Comparison of ENCODE assay signal across 8 cellular contexts in the genomic region with DNA sequence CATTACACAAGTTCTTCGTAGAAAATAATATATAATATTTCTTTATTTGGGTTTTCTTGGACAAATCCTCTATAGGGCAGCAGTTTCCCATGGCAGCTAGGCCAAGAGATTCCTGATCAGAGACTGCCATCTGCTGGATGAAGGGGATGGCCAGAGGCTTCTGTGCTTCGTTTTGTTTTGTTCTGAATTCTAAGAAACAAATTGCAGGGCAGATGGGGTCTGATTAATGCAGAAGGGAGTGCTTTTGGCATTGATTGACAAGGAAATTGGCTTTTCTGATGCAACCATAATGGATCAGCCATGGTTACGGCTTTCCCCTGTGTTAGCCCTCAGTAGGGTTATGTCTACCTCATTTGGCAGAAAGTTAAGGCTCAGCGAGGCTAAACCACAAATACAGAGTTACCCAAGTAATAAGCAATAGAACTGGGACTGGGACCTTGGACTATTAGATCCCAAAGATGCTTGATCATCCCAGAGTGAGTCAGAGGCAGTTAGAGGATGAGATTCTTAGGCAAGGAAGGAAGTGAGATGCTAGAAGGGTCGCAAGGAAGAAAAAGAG.
DNase-seq lines count a peak whose midpoint lies in the region; ATAC-seq, FAIRE-seq and TF ChIP-seq lines count a peak whose summit lies in the region.

No MANE protein-coding gene starts in this region.

- FAIRE-seq in A549 (lab: Jason Lieb, UNC) (no peak), urothelium cell line (lab: Jason Lieb, UNC) (no peak)

- POLR2A ChIA-PET in A549 (lab: Yijun Ruan, JAX) = no interaction called here

- H3K27me3 ChIP-seq in colonic mucosa = no peaks in the 10 kb centered on the region
- H3K27me3 ChIP-seq in lower lobe of right lung (ENCODE audit: low read depth) = no peaks in the 10 kb centered on the region

- TF ChIP-seq POLR2A in A549 (IDR thresholded peaks at IDR 0.05; ENCODE audit: low read length) = no peak

- 25% methylated on average over 5 of the region's 5 CpGs for WGBS in A549 (ENCODE audit: missing lambda C conversion rate)

- CTCF ChIA-PET in A549 (lab: Yijun Ruan, JAX) = interaction anchor here (0.6 to 15.6 kb wide), 36 partner anchors 8 to 1530 kb away, joined by 3 to 242 read pairs (median 4); partner anchors contain the start of genes IGFBP1 and IGFBP3

- H3K9me3 ChIP-seq in A549 = peaks cover 15% of the 10 kb centered on the region
- no peaks in the 10 kb centered on the region for H3K9me3 ChIP-seq in colonic mucosa
- H3K9me3 ChIP-seq in lower lobe of right lung = no peaks in the 10 kb centered on the region

- intact Hi-C loops in colonic mucosa (cut with DNase I) = loop anchor here (2.0 kb wide), 1 partner anchor 1264 kb away; no protein-coding TSS in a partner anchor
- intact Hi-C loops in lower lobe of right lung (cut with DNase I) = loop anchor here (10.0 kb wide), 1 partner anchor 1266 kb away; no protein-coding TSS in a partner anchor

- H3K4me3 ChIP-seq in A549 = no peak overlapping the region
- H3K4me3 ChIP-seq in colonic mucosa = no peak overlapping the region
- H3K4me3 ChIP-seq in lower lobe of right lung = no peak overlapping the region

- TF ChIP-seq CTCF in A549 (IDR thresholded peaks at IDR 0.05) (peak; percentile 96), GM10266 (IDR thresholded peaks at IDR 0.05; ENCODE audit: control insufficient read depth, insufficient read depth, low read depth, missing control alignments) (peak; percentile 74), colonic mucosa (IDR thresholded peaks at IDR 0.05) (peak; percentile 80), lower lobe of right lung (IDR thresholded peaks at IDR 0.05) (peak; percentile 82)

- peak; percentile 96 for TF ChIP-seq RAD21 in A549 (conservative IDR thresholded peaks at IDR 0.05 in 1 of 2, IDR thresholded peaks at IDR 0.05 in 1 of 2)

- no peak for TF ChIP-seq EP300 in A549 (IDR thresholded peaks at IDR 0.05)

- H3K9ac ChIP-seq in colonic mucosa (ENCODE audit: low read depth in 2 of 2, low read length in 2 of 2) = no peak overlapping the region

- H3K27ac ChIP-seq in A549 (peak overlapping the region; percentile 32 to 72; a peak in 4 of 6 replicates), colonic mucosa (no peak overlapping the region), lower lobe of right lung (no peak overlapping the region)

- ATAC-seq in A549 = peak; percentile 89 to 96
- ATAC-seq in HG03196 (IDR thresholded peaks at IDR 0.05; ENCODE audit: unreplicated experiment) = peak; percentile 61
- peak; percentile 64 to 83 for ATAC-seq in lower lobe of right lung
- no peak for ATAC-seq in HG02973 (IDR thresholded peaks at IDR 0.05; ENCODE audit: unreplicated experiment)

- no peak overlapping the region for H3K4me2 ChIP-seq in A549

- no peaks in the 10 kb centered on the region for H3K36me3 ChIP-seq in colonic mucosa
- no peaks in the 10 kb centered on the region for H3K36me3 ChIP-seq in lower lobe of right lung

- H3K4me1 ChIP-seq in A549 (peaks cover 6% of the 10 kb centered on the region; the same call in 2 of the 3 replicates), colonic mucosa (no peaks in the 10 kb centered on the region), lower lobe of right lung (peaks cover 8% of the 10 kb centered on the region)

- peak; percentile 55 to 66 for DNase-seq in A549 (ENCODE audit: low read depth in 1 of 2, low spot score in 1 of 2)
- peak; percentile 30 for DNase-seq in GM10266 (ENCODE audit: extremely low spot score)
- DNase-seq in NCI-H82 treated with DMSO at 0.1 percent for 48 hours (lab: John Stamatoyannopoulos, UW; ENCODE audit: unreplicated experiment) = peak; percentile 84
- peak; percentile 63 for DNase-seq in colonic mucosa
- no peak for DNase-seq in lower lobe of right lung
- DNase-seq in urothelium cell line (ENCODE audit: low spot score) = peak; percentile 82

TF ChIP-seq in A549, 52 proteins besides CTCF, POLR2A, EP300 and RAD21:
- no peak for TF ChIP-seq FOSL2 (IDR thresholded peaks at IDR 0.05)
- no peak for TF ChIP-seq FOSL2 (CRISPR knock-in tag; IDR thresholded peaks at IDR 0.05)
- TF ChIP-seq EHF (CRISPR knock-in tag; IDR thresholded peaks at IDR 0.05) = no peak
- TF ChIP-seq EHMT2 (IDR thresholded peaks at IDR 0.05; ENCODE audit: low read depth) = no peak
- peak; percentile 94 for TF ChIP-seq SMC3 (IDR thresholded peaks at IDR 0.05)
- TF ChIP-seq E2F6 (IDR thresholded peaks at IDR 0.05; ENCODE audit: borderline replicate concordance, low read depth) = no peak
- TF ChIP-seq, protein P1, sequence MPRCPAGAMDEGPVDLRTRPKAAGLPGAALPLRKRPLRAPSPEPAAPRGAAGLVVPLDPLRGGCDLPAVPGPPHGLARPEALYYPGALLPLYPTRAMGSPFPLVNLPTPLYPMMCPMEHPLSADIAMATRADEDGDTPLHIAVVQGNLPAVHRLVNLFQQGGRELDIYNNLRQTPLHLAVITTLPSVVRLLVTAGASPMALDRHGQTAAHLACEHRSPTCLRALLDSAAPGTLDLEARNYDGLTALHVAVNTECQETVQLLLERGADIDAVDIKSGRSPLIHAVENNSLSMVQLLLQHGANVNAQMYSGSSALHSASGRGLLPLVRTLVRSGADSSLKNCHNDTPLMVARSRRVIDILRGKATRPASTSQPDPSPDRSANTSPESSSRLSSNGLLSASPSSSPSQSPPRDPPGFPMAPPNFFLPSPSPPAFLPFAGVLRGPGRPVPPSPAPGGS (IDR thresholded peaks at IDR 0.05) = no peak

Comparison
In these comparisons a context has a peak if more than half of its experiments do, and no peak if none do; other contexts are left out.
1. H3K27ac ChIP-seq: peak in A549 (2 of 2); none in colonic mucosa (single experiment) and lower lobe of right lung (single experiment).
2. Peak in every context shown above with its lines, with median percentiles within 50 percentile points of each other: CTCF ChIP-seq.